7 cellular contexts compared by ENCODE assay signal in the genomic region with DNA sequence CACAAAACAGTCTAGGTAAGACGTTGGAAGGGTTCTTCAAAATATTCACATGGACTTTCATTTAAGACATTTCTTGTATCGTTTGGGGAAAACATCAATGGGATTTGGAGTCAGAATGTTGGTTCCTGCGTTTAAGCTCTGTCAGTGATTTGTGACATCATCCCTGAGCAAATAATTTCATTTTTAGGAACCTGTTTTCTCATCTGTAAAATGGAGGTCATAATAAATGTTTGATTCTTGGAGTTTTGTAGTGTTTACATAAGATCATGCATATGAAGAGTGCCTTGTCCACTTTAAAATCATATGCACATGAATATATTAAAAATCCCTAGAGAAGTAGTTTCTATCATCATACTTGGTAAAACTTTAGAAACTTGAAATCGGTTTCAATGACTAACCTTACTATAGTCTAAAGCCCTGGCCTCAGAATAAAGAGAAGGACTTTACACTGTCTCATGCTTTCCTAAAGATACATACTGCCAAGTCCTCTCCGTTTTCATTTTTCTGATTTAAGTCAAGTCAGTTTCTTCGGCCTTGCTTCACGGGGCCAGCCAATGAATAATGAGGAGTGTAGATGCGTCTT.
DNase-seq lines count a peak whose midpoint lies in the region; ATAC-seq and TF ChIP-seq lines count a peak whose summit lies in the region.

No MANE protein-coding gene starts in this region.

- intact Hi-C loops in stomach (cut with DNase I; ENCODE audit: low total_unique reads) = loop anchor here (5.0 kb wide), 1 partner anchor 926 kb away; no protein-coding TSS in a partner anchor

- no peak for TF ChIP-seq EP300 in stomach (IDR thresholded peaks at IDR 0.05)

- TF ChIP-seq CTCF in HFF-Myc (IDR thresholded peaks at IDR 0.05; ENCODE audit: low read depth, low read length, missing control alignments) (no peak), WI38 (IDR thresholded peaks at IDR 0.05; ENCODE audit: low read depth, low read length) (no peak), foreskin fibroblast (IDR thresholded peaks at IDR 0.05; ENCODE audit: low read depth, low read length) (no peak), stomach (IDR thresholded peaks at IDR 0.05) (no peak)

- H3K4me1 ChIP-seq in stomach = peaks cover 0 to 24% (median 13%) of the 10 kb centered on the region in 4 donors

- TF ChIP-seq POLR2A in stomach (IDR thresholded peaks at IDR 0.05) = no peak
- no peak for TF ChIP-seq POLR2A in GM18505 (IDR thresholded peaks at IDR 0.05; ENCODE audit: borderline replicate concordance, extremely low read depth, insufficient read depth, insufficient read length)

- peak overlapping the region in 4 of 5 donors; percentile 11 to 77 (median 52) for H3K27ac ChIP-seq in stomach

- no peaks in the 10 kb centered on the region for H3K27me3 ChIP-seq in stomach

- H3K4me3 ChIP-seq in HFF-Myc (replicated peaks; ENCODE audit: low read depth, low read length) = peak overlapping the region; percentile 16; the same call in 1 of the 2 replicates
- peak overlapping the region; percentile 43 for H3K4me3 ChIP-seq in WI38 (ENCODE audit: low read depth, low read length)
- H3K4me3 ChIP-seq in foreskin fibroblast (ENCODE audit: low read depth in 1 of 2, low read length in 2 of 2) = peak overlapping the region; percentile 8 to 44
- no peak overlapping the region for H3K4me3 ChIP-seq in stomach

- H3K36me3 ChIP-seq in stomach = no peaks in the 10 kb centered on the region

- peaks cover 0 to 9% (median 3%) of the 10 kb centered on the region in 4 donors for H3K9me3 ChIP-seq in stomach

- no peak for DNase-seq in HFF-Myc (ENCODE audit: extremely low read depth, low read depth)
- DNase-seq in foreskin fibroblast = no peak
- no peak for DNase-seq in stomach

- no peak for ATAC-seq in HG03045 (IDR thresholded peaks at IDR 0.05; ENCODE audit: unreplicated experiment)
- ATAC-seq in GM18505 (IDR thresholded peaks at IDR 0.05; ENCODE audit: unreplicated experiment) = no peak
- ATAC-seq in HG02678 (IDR thresholded peaks at IDR 0.05; ENCODE audit: unreplicated experiment) = no peak

- 43 to 51% (median 46%) methylated on average over 8 of the region's 8 CpGs for WGBS in stomach, 5 donors

Comparison
In these comparisons a context has a peak if more than half of its experiments do, and no peak if none do; other contexts are left out.
1. H3K4me3 ChIP-seq: peak in HFF-Myc (single experiment), WI38 (single experiment) and foreskin fibroblast (2 of 2); none in stomach (0 of 4).